ENCODE assay signal across 17 cellular contexts in genomic region chr3:127462111-127462655, GRCh38.
A peak's percentile ranks its signal among the peaks of the same experiment; 100 is the strongest.
DNase-seq lines count a peak whose midpoint lies in the region; ATAC-seq, FAIRE-seq and TF ChIP-seq lines count a peak whose summit lies in the region.
"Had no signal": no experiment of that assay in that cellular context is flagged by ENCODE, and none has a peak within 500 bp of the region (broad histone marks: within the 10 kb centered on the region; RNA-seq: fewer than 3 reads in every experiment).

No MANE protein-coding gene starts in this region.

- no peaks in the 10 kb centered on the region for H3K4me1 Mint-ChIP-seq in activated T-cell treated with anti-CD3 and anti-CD28 coated beads, Interleukin-2, amount 50 U/mL, for 4 hours (ENCODE audit: low read depth)

- WGBS in HepG2 (ENCODE audit: low lambda C conversion rate) = 46% methylated on average over 7 of the region's 8 CpGs

- peak; percentile 5 for DNase-seq in NCI-H2171 treated with DMSO at 0.1 percent for 48 hours (lab: John Stamatoyannopoulos, UW)
- no peak for DNase-seq in NCI-H2171 (lab: John Stamatoyannopoulos, UW)
- DNase-seq in NCI-H2196 treated with DMSO at 0.1 percent for 48 hours (lab: John Stamatoyannopoulos, UW; ENCODE audit: unreplicated experiment) = peak; percentile 28
- no peak for DNase-seq in HepG2 (ENCODE audit: low spot score)
- no peak for DNase-seq in activated T-cell treated with anti-CD3 and anti-CD28 coated beads, Interleukin-2, amount 50 U/mL, for 4 hours
- no peak for DNase-seq in NCI-H1436 treated with DMSO at 0.1 percent for 48 hours (lab: John Stamatoyannopoulos, UW)
- DNase-seq: CD4-positive, alpha-beta memory T cell; DND-41; NCI-H187 treated with DMSO at 0.1 percent for 48 hours; NCI-H748 treated with DMSO at 0.1 percent for 48 hours; PC-3; SIG-M5 had no signal

- no peak overlapping the region for H3K4me3 ChIP-seq in HepG2 (replicated peaks in 1 of 3; ENCODE audit: insufficient read depth in 1 of 3, low read depth in 2 of 3, low read length in 3 of 3)
- H3K4me3 ChIP-seq: BLaER1, HAP-1 had no signal

- no peak overlapping the region for H3K9ac ChIP-seq in HepG2 (ENCODE audit: insufficient read depth, low read depth, low read length)
- H3K9ac ChIP-seq: BLaER1 had no signal

- no peak overlapping the region for H3K27ac ChIP-seq in HepG2 (ENCODE audit: extremely low read length, insufficient read depth, low read length)
- H3K27ac ChIP-seq: BLaER1 had no signal

- BruUV-seq in HepG2 (replicated peaks; lab: Mats Ljungman, UMichigan) = no TSS peak

- in situ Hi-C loops in HepG2 (cut with HindIII; ENCODE audit: extremely low pct_ligation_motif_present, low pct_unique_long_range_greater_than_20kb) = no loop called here

- no peak overlapping the region for H2AFZ ChIP-seq in HepG2 (ENCODE audit: low read length)

- H3K36me3 Mint-ChIP-seq in activated T-cell treated with anti-CD3 and anti-CD28 coated beads, Interleukin-2, amount 50 U/mL, for 4 hours (ENCODE audit: insufficient read depth) = no peaks in the 10 kb centered on the region
- H3K36me3 Mint-ChIP-seq: CD4-positive, alpha-beta memory T cell had no signal

- TF ChIP-seq EP300 in HepG2 (IDR thresholded peaks at IDR 0.05; ENCODE audit: low read depth in 2 of 2, low read length in 2 of 2) = no peak
- TF ChIP-seq EP300 in HepG2 (CRISPR knock-in tag; IDR thresholded peaks at IDR 0.05; ENCODE audit: borderline replicate concordance) = no peak

- CTCF ChIA-PET in HepG2 (lab: Yijun Ruan, JAX; ENCODE audit: low intra/inter-chr PET ratio, low total read pairs) = no interaction called here

- no peaks in the 10 kb centered on the region for H3K9me3 ChIP-seq in HepG2 (ENCODE audit: low read length)
- H3K9me3 ChIP-seq: BLaER1, HAP-1 had no signal

- TF ChIP-seq POLR2A in HepG2 (IDR thresholded peaks at IDR 0.05; ENCODE audit: insufficient read depth in 1 of 2, low read depth in 2 of 2, low read length in 2 of 2) = no peak

- ATAC-seq in HepG2 (no peak), HG03280 (IDR thresholded peaks at IDR 0.05; ENCODE audit: unreplicated experiment) (no peak)
- ATAC-seq in activated T-cell treated with anti-CD3 and anti-CD28 coated beads, Interleukin-2, amount 50 U/mL, for 4 hours = no peak
- ATAC-seq: PC-3 had no signal

- H3K4me1 ChIP-seq in HepG2 (ENCODE audit: insufficient read depth, low read length) = no peaks in the 10 kb centered on the region
- H3K4me1 ChIP-seq: HAP-1 had no signal

- no peaks in the 10 kb centered on the region for H3K36me3 ChIP-seq in HepG2 (replicated peaks in 1 of 2; ENCODE audit: control insufficient read depth in 1 of 2, insufficient read depth in 2 of 2, low read length in 2 of 2)
- H3K36me3 ChIP-seq: BLaER1, HAP-1 had no signal

- peaks cover 3 to 28% of the 10 kb centered on the region in 2 experiments; a peak in 4 of 5 replicates for H3K27me3 ChIP-seq in HepG2 (ENCODE audit: control insufficient read depth in 1 of 2, insufficient read depth in 2 of 2, low read length in 2 of 2)

- intact Hi-C loops in HepG2 (cut with micrococcal nuclease; ENCODE audit: unreplicated experiment) = no loop called here

- no peak for FAIRE-seq in HepG2 (lab: Jason Lieb, UNC)
- FAIRE-seq: G401.6 had no signal

- no peak for TF ChIP-seq RAD21 in HepG2 (CRISPR knock-in tag; IDR thresholded peaks at IDR 0.05)

- peaks cover 36% of the 10 kb centered on the region for H3K27me3 Mint-ChIP-seq in activated T-cell treated with anti-CD3 and anti-CD28 coated beads, Interleukin-2, amount 50 U/mL, for 4 hours (ENCODE audit: low read depth)

- TF ChIP-seq CTCF in HepG2 (CRISPR knock-in tag; IDR thresholded peaks at IDR 0.05) = no peak

- no peak overlapping the region for H3K4me3 Mint-ChIP-seq in activated T-cell treated with anti-CD3 and anti-CD28 coated beads, Interleukin-2, amount 50 U/mL, for 4 hours
- H3K4me3 Mint-ChIP-seq: CD4-positive, alpha-beta memory T cell; T-helper 1 cell treated with Interleukin-12 subunit alpha and Interleukin-12 subunit beta and Interleukin-4 antibody, amounts not matched to agents 30 μg/mL and 1 μg/mL, for 36 hours had no signal

- H4K20me1 ChIP-seq in HepG2 (ENCODE audit: insufficient read depth, low read length) = no peaks in the 10 kb centered on the region

- H3K4me2 ChIP-seq in HepG2 (ENCODE audit: low read depth, low read length) = no peak overlapping the region
- H3K4me2 ChIP-seq: BLaER1 had no signal

- no peaks in the 10 kb centered on the region for H3K79me2 ChIP-seq in HepG2 (ENCODE audit: insufficient read depth, low read length)

- POLR2A ChIA-PET in HepG2 (lab: Yijun Ruan, JAX) = no interaction called here

- H3K9me3 Mint-ChIP-seq in activated T-cell treated with anti-CD3 and anti-CD28 coated beads, Interleukin-2, amount 50 U/mL, for 4 hours = no peaks in the 10 kb centered on the region
- H3K9me3 Mint-ChIP-seq: CD4-positive, alpha-beta memory T cell; T-helper 1 cell treated with Interleukin-12 subunit alpha and Interleukin-12 subunit beta and Interleukin-4 antibody, amounts not matched to agents 30 μg/mL and 1 μg/mL, for 36 hours had no signal

TF ChIP-seq in HepG2, 621 proteins besides CTCF, POLR2A, EP300 and RAD21:
- TF ChIP-seq ADNP (CRISPR knock-in tag; IDR thresholded peaks at IDR 0.05) (no peak), HNF4A (CRISPR knock-in tag; IDR thresholded peaks at IDR 0.05) (no peak), MNT (IDR thresholded peaks at IDR 0.05) (peak; percentile 30; the same call in 1 of the 2 replicates), KDM4B (CRISPR knock-in tag; IDR thresholded peaks at IDR 0.05) (no peak)

Comparison
In these comparisons a context has a peak if more than half of its experiments do, and no peak if none do; other contexts are left out.
1. DNase-seq: peak in NCI-H2171 treated with DMSO at 0.1 percent for 48 hours (single experiment) and NCI-H2196 treated with DMSO at 0.1 percent for 48 hours (single experiment); none in NCI-H2171 (single experiment), HepG2 (single experiment), activated T-cell treated with anti-CD3 and anti-CD28 coated beads, Interleukin-2, amount 50 U/mL, for 4 hours (single experiment) and NCI-H1436 treated with DMSO at 0.1 percent for 48 hours (single experiment).